In genomic region chr11:34311126-34311525, GRCh38 we compare ENCODE assay signal across 19 cellular contexts.
"Had no signal": no experiment of that assay in that cellular context is flagged by ENCODE, and none has a peak within 500 bp of the region (broad histone marks: within the 10 kb centered on the region; RNA-seq: fewer than 3 reads in every experiment).

No MANE protein-coding gene starts in this region.

- H3K27ac ChIP-seq: neural progenitor cell, pancreas, skin epidermis, suprapubic skin had no signal

- H3K9ac ChIP-seq: neural progenitor cell, SK-N-SH had no signal

- H3K27me3 ChIP-seq: neural progenitor cell, pancreas, suprapubic skin had no signal

- H3K4me1 ChIP-seq: neural progenitor cell, pancreas had no signal

- H3K4me3 ChIP-seq: neural progenitor cell, pancreas, skin epidermis, suprapubic skin had no signal

- ATAC-seq: activated CD4-positive, CD25-positive, alpha-beta regulatory T cell treated with anti-CD3 and anti-CD28 coated beads, Interleukin-2, amount 50 U/mL, for 24 hours; pancreas; stimulated activated naive CD8-positive, alpha-beta T cell treated with anti-CD3 and anti-CD28 coated beads, Interleukin-15, Interleukin-2, amounts not matched to agents 100 U/mL and 50 U/mL, for 24 hours; T-cell had no signal

- H3K36me3 ChIP-seq: neural progenitor cell, pancreas, suprapubic skin had no signal

- DNase-seq: activated CD4-positive, alpha-beta T cell treated with anti-CD3 and anti-CD28 coated beads, Interleukin-2, amount 50 U/mL, for 1 hour; activated naive CD4-positive, alpha-beta T cell treated with Interleukin-2 at 50 U/mL for 16 hours; activated T-cell treated with anti-CD3 and anti-CD28 coated beads for 4 hours; anterior cingulate cortex; dermis blood vessel endothelial cell; endodermal cell; erythroblast; hippocampal formation; naive B cell; pancreas; SK-N-SH; stimulated activated CD4-positive, alpha-beta T cell treated with anti-CD3 and anti-CD28 coated beads, Interleukin-4, amount 100 ng/mL, for 24 hours; stimulated activated naive CD8-positive, alpha-beta T cell treated with anti-CD3 and anti-CD28 coated beads, Interleukin-15, Interleukin-2, amounts not matched to agents 100 U/mL and 50 U/mL, for 24 hours; T-cell; T-helper 9 cell had no signal

- H3K9me3 ChIP-seq: pancreas, SK-N-SH, suprapubic skin had no signal
